8 cellular contexts compared by ENCODE assay signal in genomic region chr9:2015581-2016410, GRCh38. TPM values are rescaled to one million over a fixed set of nuclear protein-coding genes. Genes with fewer than 3 reads are reported as not detected.
DNase-seq lines count a peak whose midpoint lies in the region; ATAC-seq and TF ChIP-seq lines count a peak whose summit lies in the region.

No MANE protein-coding gene starts in this region.

- peaks cover 28% of the 10 kb centered on the region for H3K79me1 ChIP-seq in trophoblast cell (ENCODE audit: low read length)

- H2BK120ac ChIP-seq in trophoblast cell (ENCODE audit: insufficient read depth, low read length, poor library complexity), result peak overlapping the region; percentile 53

- H3K4me2 ChIP-seq in trophoblast cell (ENCODE audit: low read length), result peak overlapping the region; percentile 88

- H3K79me2 ChIP-seq in trophoblast cell (ENCODE audit: control insufficient read depth, insufficient read depth, low read length, poor library complexity), result peaks cover 22% of the 10 kb centered on the region

- H3K27ac ChIP-seq in adrenal gland (peak overlapping the region; percentile 87 to 99 (median 99)), trophoblast cell (ENCODE audit: low read depth, low read length) (peak overlapping the region; percentile 67), urinary bladder (ENCODE audit: low read depth) (peak overlapping the region; percentile 96)

- H3K36me3 ChIP-seq in adrenal gland (replicated peaks in 1 of 2), result no peaks in the 10 kb centered on the region
- H3K36me3 ChIP-seq in trophoblast cell (ENCODE audit: control insufficient read depth in 1 of 2, insufficient read depth in 2 of 2, low read length in 2 of 2), result no peaks in the 10 kb centered on the region
- H3K36me3 ChIP-seq in urinary bladder (ENCODE audit: insufficient read depth), result no peaks in the 10 kb centered on the region

- no peaks in the 10 kb centered on the region for H3K9me3 ChIP-seq in adrenal gland (replicated peaks in 1 of 3)
- no peaks in the 10 kb centered on the region for H3K9me3 ChIP-seq in trophoblast cell (ENCODE audit: insufficient read depth, low read depth, low read length)

- peak overlapping the region; percentile 74 for H2BK5ac ChIP-seq in trophoblast cell (ENCODE audit: low read depth, low read length, poor library complexity)

- H4K12ac ChIP-seq in trophoblast cell (ENCODE audit: low read depth, low read length), result peak overlapping the region; percentile 45

- peak overlapping the region; percentile 42 for H2BK12ac ChIP-seq in trophoblast cell (ENCODE audit: low read length)

- peak overlapping the region; percentile 18 for H2AK5ac ChIP-seq in trophoblast cell (ENCODE audit: low read length)

- H3K23ac ChIP-seq in trophoblast cell (ENCODE audit: low read length), result no peak overlapping the region

- H3K4me3 ChIP-seq in GM12864 (ENCODE audit: low read depth, low read length), result peak overlapping the region; percentile 98
- H3K4me3 ChIP-seq in adrenal gland, result peak overlapping the region; percentile 79 to 97 (median 82)
- H3K4me3 ChIP-seq in trophoblast cell (ENCODE audit: low read depth, low read length), result peak overlapping the region; percentile 97
- peak overlapping the region; percentile 88 for H3K4me3 ChIP-seq in urinary bladder (ENCODE audit: low read depth, low read length)

- no peak for DNase-seq in GM12864 (ENCODE audit: low read depth)
- DNase-seq in adrenal gland, result peak; percentile 60 to 74 (median 65)
- DNase-seq in left cardiac atrium, result peak; percentile 66
- DNase-seq in trophoblast cell, result peak; percentile 69 to 77

- peak overlapping the region; percentile 90 for H3K4ac ChIP-seq in trophoblast cell (ENCODE audit: low read depth, low read length)

- peak overlapping the region; percentile 69 for H4K8ac ChIP-seq in trophoblast cell (ENCODE audit: low read depth, low read length)

- ATAC-seq in HG03432 (IDR thresholded peaks at IDR 0.05; ENCODE audit: unreplicated experiment) (peak; percentile 1), SK-N-SH treated with all-trans-retinoic acid at 6 μM for 48 hours (peak; percentile 18), left cardiac atrium (peak; percentile 7 to 14), HG02571 (IDR thresholded peaks at IDR 0.05; ENCODE audit: unreplicated experiment) (no peak)

- peak overlapping the region; percentile 61 for H2AFZ ChIP-seq in trophoblast cell (ENCODE audit: insufficient read depth, low read length, poor library complexity)

- H3K9ac ChIP-seq in trophoblast cell (ENCODE audit: low read length), result peak overlapping the region; percentile 85

- peak overlapping the region; percentile 70 for H4K91ac ChIP-seq in trophoblast cell (ENCODE audit: low read depth, low read length)

- WGBS in adrenal gland, 4 donors, result 0 to 1% (median 0%) methylated on average over 33 to 59 of the region's 59 CpGs
- WGBS in trophoblast cell (ENCODE audit: extremely low coverage, insufficient coverage, insufficient read length), result no CpG with 5 or more reads among the region's 59 CpGs
- under 1% methylated on average over 59 of the region's 59 CpGs for WGBS in urinary bladder

- H3K14ac ChIP-seq in trophoblast cell (ENCODE audit: low read length), result peak overlapping the region; percentile 93

- peak overlapping the region; percentile 93 for H3K18ac ChIP-seq in trophoblast cell (ENCODE audit: low read length)

- intact Hi-C loops in adrenal gland (cut with DNase I), result no loop called here
- intact Hi-C loops in left cardiac atrium (cut with DNase I), result loop anchor here in 1 of 2 donors (2.0 kb wide), 1 partner anchor 45 kb away; no protein-coding TSS in a partner anchor

- no peak for TF ChIP-seq CTCF in GM12864 (IDR thresholded peaks at IDR 0.05; ENCODE audit: low read depth, low read length, missing control alignments)
- peak in 1 of 6 experiments; percentile 10 for TF ChIP-seq CTCF in adrenal gland (IDR thresholded peaks at IDR 0.05)

- no peaks in the 10 kb centered on the region for H3K27me3 ChIP-seq in adrenal gland
- H3K27me3 ChIP-seq in trophoblast cell (ENCODE audit: insufficient read depth, low read length), result no peaks in the 10 kb centered on the region

- TF ChIP-seq POLR2A in adrenal gland (IDR thresholded peaks at IDR 0.05), result no peak

- H3K4me1 ChIP-seq in adrenal gland (replicated peaks in 1 of 2) (peaks cover 19 to 36% of the 10 kb centered on the region in 2 donors), trophoblast cell (ENCODE audit: control insufficient read depth in 1 of 2, insufficient read depth in 2 of 2, low read length in 2 of 2) (peaks cover 0 to 2% of the 10 kb centered on the region in 2 experiments), urinary bladder (ENCODE audit: insufficient read depth) (no peaks in the 10 kb centered on the region)

TF ChIP-seq in SK-N-SH treated with all-trans-retinoic acid at 6 μM for 48 hours, 23 proteins besides CTCF, POLR2A, EP300 and RAD21:
- TF ChIP-seq GLIS3 (CRISPR knock-in tag; IDR thresholded peaks at IDR 0.05), result no peak
- TF ChIP-seq ESRRG (CRISPR knock-in tag; IDR thresholded peaks at IDR 0.05), result no peak
- TF ChIP-seq PPARA (CRISPR knock-in tag; IDR thresholded peaks at IDR 0.05; ENCODE audit: borderline replicate concordance), result no peak
- TF ChIP-seq CREB5 (CRISPR knock-in tag; IDR thresholded peaks at IDR 0.05; ENCODE audit: low read depth), result no peak
- no peak for TF ChIP-seq ZFP3 (CRISPR knock-in tag; IDR thresholded peaks at IDR 0.05)
- no peak for TF ChIP-seq OSR1 (CRISPR knock-in tag; IDR thresholded peaks at IDR 0.05)
- TF ChIP-seq BACH2 (CRISPR knock-in tag; IDR thresholded peaks at IDR 0.05; ENCODE audit: borderline replicate concordance), result no peak
- no peak for TF ChIP-seq ZFP30 (CRISPR knock-in tag; IDR thresholded peaks at IDR 0.05)
- no peak for TF ChIP-seq ZNF565 (CRISPR knock-in tag; conservative IDR thresholded peaks at IDR 0.05; ENCODE audit: low read depth)
- TF ChIP-seq ZC3H10 (CRISPR knock-in tag; IDR thresholded peaks at IDR 0.05), result no peak
- no peak for TF ChIP-seq TCF4 (CRISPR knock-in tag; IDR thresholded peaks at IDR 0.05; ENCODE audit: borderline replicate concordance)
- no peak for TF ChIP-seq CSRNP3 (CRISPR knock-in tag; IDR thresholded peaks at IDR 0.05)
- TF ChIP-seq PATZ1 (CRISPR knock-in tag; IDR thresholded peaks at IDR 0.05; ENCODE audit: borderline replicate concordance), result no peak
- no peak for TF ChIP-seq SNAI2 (CRISPR knock-in tag; IDR thresholded peaks at IDR 0.05)

RNA-seq across cellular contexts. Expression of gene SMARCA2, which starts 0.6 kb away (rescaled TPM):
- total RNA-seq in adrenal gland, result 100 to 1,000 TPM; 115 to 192 (median 151) TPM
- 100 to 1,000 TPM in 1 of 3 donors, 10 to 100 TPM in 2; 38.3 to 149 (median 55.5) TPM for polyA plus RNA-seq in adrenal gland
- total RNA-seq in left cardiac atrium, result 100 to 1,000 TPM in 1 of 2 donors, 10 to 100 TPM in 1; 77.4 to 115 TPM
- 70.8 and 75.1 TPM in 2 replicates for polyA plus RNA-seq in trophoblast cell (2013)
- 183 TPM for total RNA-seq in urinary bladder
- 73.2 TPM for polyA plus RNA-seq in urinary bladder
